Comparison of ENCODE assay signal across 1 cellular context in the genomic region with DNA sequence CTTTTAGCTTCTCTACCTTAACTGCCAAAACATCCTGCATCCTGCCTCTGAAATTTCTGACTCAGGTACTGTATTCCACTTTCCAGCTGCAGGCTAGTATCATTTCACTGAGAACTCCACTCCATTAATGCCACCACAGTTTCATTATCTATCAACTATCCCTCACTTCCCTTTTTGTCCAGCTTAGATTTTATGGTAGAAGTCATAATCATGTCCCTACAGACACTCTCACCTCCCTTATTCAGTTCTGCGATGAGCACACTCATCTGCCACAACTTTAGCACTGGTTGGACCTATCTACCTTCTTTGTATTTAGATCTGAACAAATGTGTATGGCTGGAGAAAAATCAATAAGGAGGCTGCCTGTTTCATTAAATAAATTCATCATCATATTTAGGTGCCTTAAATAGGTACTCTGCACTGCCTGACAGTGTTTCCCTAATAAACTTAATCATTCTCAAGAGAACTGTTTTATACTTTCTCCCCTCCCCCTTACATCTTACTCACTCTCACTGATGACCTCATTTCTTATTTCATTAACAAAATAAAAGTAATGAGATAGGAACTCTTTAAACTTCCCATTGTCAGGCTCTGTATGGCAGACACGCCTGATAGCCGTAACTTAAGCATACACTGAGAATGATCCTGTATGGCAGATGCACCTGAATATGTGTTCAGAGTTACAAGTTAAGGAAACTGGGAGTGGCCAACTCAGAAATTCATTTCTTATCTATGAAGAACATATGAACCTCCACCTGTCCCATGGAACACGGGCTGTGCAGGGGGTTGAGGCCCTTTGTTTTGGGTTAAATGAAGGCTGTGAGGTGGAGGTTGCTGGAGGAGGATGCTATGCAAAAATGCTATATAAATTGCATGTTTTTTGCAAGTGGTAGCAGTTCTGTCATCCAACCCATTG.
A peak's percentile ranks its signal among the peaks of the same experiment; 100 is the strongest.
TF ChIP-seq lines count a peak whose summit lies in the region.

No MANE protein-coding gene starts in this region.

TF ChIP-seq in GM12878, 131 proteins besides CTCF, POLR2A, EP300 and RAD21 (continued from another document and continues in another):
- TF ChIP-seq ASH2L (IDR thresholded peaks at IDR 0.05; ENCODE audit: borderline replicate concordance, low read depth) (no peak), ZNF384 (IDR thresholded peaks at IDR 0.05; ENCODE audit: borderline replicate concordance, low read depth, low read length) (no peak), TAF1 (IDR thresholded peaks at IDR 0.05; ENCODE audit: borderline replicate concordance, low read depth, low read length) (no peak), ZBTB33 (IDR thresholded peaks at IDR 0.05) (no peak), BHLHE40 (IDR thresholded peaks at IDR 0.05; ENCODE audit: borderline replicate concordance in 1 of 2, low read depth in 2 of 2, low read length in 1 of 2) (0 out of 4 replicates have a peak, but pooled peaks of 1 of the 2 experiments have one; percentile 38), ZNF207 (IDR thresholded peaks at IDR 0.05; ENCODE audit: borderline replicate concordance) (no peak), TCF7 (IDR thresholded peaks at IDR 0.05; ENCODE audit: borderline replicate concordance) (no peak), NRF1 (conservative IDR thresholded peaks at IDR 0.05; ENCODE audit: low read depth, low read length) (no peak), FOXK2 (IDR thresholded peaks at IDR 0.05) (no peak), RUNX3 (IDR thresholded peaks at IDR 0.05; ENCODE audit: low read length) (peak; percentile 76), BACH1 (IDR thresholded peaks at IDR 0.05; ENCODE audit: borderline replicate concordance) (0 out of 2 replicates have a peak, but pooled peaks have one; percentile 48), GABPA (IDR thresholded peaks at IDR 0.05; ENCODE audit: low read depth) (no peak), SPI1 (IDR thresholded peaks at IDR 0.05; ENCODE audit: borderline replicate concordance, insufficient read depth, low read depth, low read length) (peak; percentile 96), TCF12 (IDR thresholded peaks at IDR 0.05; ENCODE audit: low read depth, low read length) (peak; percentile 61; the same call in 1 of the 2 replicates), MAX (IDR thresholded peaks at IDR 0.05; ENCODE audit: low read depth, low read length) (no peak), JUND (IDR thresholded peaks at IDR 0.05; ENCODE audit: low read depth, low read length) (peak; percentile 25; the same call in 1 of the 2 replicates), DPF2 (IDR thresholded peaks at IDR 0.05) (peak; percentile 74; the same call in 1 of the 2 replicates), MXI1 (IDR thresholded peaks at IDR 0.05; ENCODE audit: low read depth, low read length) (no peak), NBN (IDR thresholded peaks at IDR 0.05) (no peak), MYB (IDR thresholded peaks at IDR 0.05; ENCODE audit: borderline replicate concordance, low read depth, low read length) (no peak), ZNF217 (IDR thresholded peaks at IDR 0.05) (no peak), ZNF274 (IDR thresholded peaks at IDR 0.05; ENCODE audit: insufficient read depth, insufficient read length) (no peak), YY1 (IDR thresholded peaks at IDR 0.05; ENCODE audit: low read depth, low read length) (0 out of 2 replicates have a peak, but pooled peaks have one; percentile 8), MLLT1 (IDR thresholded peaks at IDR 0.05) (no peak), ESRRA (IDR thresholded peaks at IDR 0.05; ENCODE audit: low read length) (no peak), CBX5 (IDR thresholded peaks at IDR 0.05; ENCODE audit: low read depth) (no peak), SREBF1 (IDR thresholded peaks at IDR 0.05; ENCODE audit: low read length) (no peak), RAD51 (IDR thresholded peaks at IDR 0.05) (no peak), POU2F2 (IDR thresholded peaks at IDR 0.05; ENCODE audit: borderline replicate concordance, low read depth, low read length) (0 out of 3 replicates have a peak, but pooled peaks have one; percentile 8), MEF2A (IDR thresholded peaks at IDR 0.05; ENCODE audit: insufficient read depth, low read depth, low read length) (0 out of 2 replicates have a peak, but pooled peaks have one; percentile 12), KLF5 (IDR thresholded peaks at IDR 0.05; ENCODE audit: partially characterized antibody) (no peak), POLR2AphosphoS5 (IDR thresholded peaks at IDR 0.05; ENCODE audit: low read length) (no peak), TCF3 (IDR thresholded peaks at IDR 0.05; ENCODE audit: borderline replicate concordance, insufficient read depth, low read depth, low read length) (0 out of 2 replicates have a peak, but pooled peaks have one; percentile 44), ATF3 (IDR thresholded peaks at IDR 0.05; ENCODE audit: borderline replicate concordance, extremely low read depth, low read depth, low read length) (no peak), IKZF1 (conservative IDR thresholded peaks at IDR 0.05) (peak; percentile 80), BMI1 (IDR thresholded peaks at IDR 0.05; ENCODE audit: borderline replicate concordance) (0 out of 2 replicates have a peak, but pooled peaks have one; percentile 35), ATF7 (IDR thresholded peaks at IDR 0.05; ENCODE audit: low read depth) (peak; percentile 20; the same call in 1 of the 2 replicates), CEBPB (IDR thresholded peaks at IDR 0.05; ENCODE audit: borderline replicate concordance in 1 of 2, low read depth in 2 of 2, low read length in 2 of 2) (0 out of 4 replicates have a peak, but pooled peaks of 1 of the 2 experiments have one; percentile 28)
- TF ChIP-seq, protein P1, sequence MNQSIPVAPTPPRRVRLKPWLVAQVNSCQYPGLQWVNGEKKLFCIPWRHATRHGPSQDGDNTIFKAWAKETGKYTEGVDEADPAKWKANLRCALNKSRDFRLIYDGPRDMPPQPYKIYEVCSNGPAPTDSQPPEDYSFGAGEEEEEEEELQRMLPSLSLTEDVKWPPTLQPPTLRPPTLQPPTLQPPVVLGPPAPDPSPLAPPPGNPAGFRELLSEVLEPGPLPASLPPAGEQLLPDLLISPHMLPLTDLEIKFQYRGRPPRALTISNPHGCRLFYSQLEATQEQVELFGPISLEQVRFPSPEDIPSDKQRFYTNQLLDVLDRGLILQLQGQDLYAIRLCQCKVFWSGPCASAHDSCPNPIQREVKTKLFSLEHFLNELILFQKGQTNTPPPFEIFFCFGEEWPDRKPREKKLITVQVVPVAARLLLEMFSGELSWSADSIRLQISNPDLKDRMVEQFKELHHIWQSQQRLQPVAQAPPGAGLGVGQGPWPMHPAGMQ (IDR thresholded peaks at IDR 0.05; ENCODE audit: borderline replicate concordance) = no peak
- TF ChIP-seq, protein P2, sequence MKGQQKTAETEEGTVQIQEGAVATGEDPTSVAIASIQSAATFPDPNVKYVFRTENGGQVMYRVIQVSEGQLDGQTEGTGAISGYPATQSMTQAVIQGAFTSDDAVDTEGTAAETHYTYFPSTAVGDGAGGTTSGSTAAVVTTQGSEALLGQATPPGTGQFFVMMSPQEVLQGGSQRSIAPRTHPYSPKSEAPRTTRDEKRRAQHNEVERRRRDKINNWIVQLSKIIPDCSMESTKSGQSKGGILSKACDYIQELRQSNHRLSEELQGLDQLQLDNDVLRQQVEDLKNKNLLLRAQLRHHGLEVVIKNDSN (IDR thresholded peaks at IDR 0.05; ENCODE audit: borderline replicate concordance, extremely low read length, insufficient read depth, low read depth, low read length) = no peak
- TF ChIP-seq, protein P3, sequence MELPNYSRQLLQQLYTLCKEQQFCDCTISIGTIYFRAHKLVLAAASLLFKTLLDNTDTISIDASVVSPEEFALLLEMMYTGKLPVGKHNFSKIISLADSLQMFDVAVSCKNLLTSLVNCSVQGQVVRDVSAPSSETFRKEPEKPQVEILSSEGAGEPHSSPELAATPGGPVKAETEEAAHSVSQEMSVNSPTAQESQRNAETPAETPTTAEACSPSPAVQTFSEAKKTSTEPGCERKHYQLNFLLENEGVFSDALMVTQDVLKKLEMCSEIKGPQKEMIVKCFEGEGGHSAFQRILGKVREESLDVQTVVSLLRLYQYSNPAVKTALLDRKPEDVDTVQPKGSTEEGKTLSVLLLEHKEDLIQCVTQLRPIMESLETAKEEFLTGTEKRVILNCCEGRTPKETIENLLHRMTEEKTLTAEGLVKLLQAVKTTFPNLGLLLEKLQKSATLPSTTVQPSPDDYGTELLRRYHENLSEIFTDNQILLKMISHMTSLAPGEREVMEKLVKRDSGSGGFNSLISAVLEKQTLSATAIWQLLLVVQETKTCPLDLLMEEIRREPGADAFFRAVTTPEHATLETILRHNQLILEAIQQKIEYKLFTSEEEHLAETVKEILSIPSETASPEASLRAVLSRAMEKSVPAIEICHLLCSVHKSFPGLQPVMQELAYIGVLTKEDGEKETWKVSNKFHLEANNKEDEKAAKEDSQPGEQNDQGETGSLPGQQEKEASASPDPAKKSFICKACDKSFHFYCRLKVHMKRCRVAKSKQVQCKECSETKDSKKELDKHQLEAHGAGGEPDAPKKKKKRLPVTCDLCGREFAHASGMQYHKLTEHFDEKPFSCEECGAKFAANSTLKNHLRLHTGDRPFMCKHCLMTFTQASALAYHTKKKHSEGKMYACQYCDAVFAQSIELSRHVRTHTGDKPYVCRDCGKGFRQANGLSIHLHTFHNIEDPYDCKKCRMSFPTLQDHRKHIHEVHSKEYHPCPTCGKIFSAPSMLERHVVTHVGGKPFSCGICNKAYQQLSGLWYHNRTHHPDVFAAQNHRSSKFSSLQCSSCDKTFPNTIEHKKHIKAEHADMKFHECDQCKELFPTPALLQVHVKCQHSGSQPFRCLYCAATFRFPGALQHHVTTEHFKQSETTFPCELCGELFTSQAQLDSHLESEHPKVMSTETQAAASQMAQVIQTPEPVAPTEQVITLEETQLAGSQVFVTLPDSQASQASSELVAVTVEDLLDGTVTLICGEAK (IDR thresholded peaks at IDR 0.05; ENCODE audit: borderline replicate concordance) = no peak
- TF ChIP-seq, protein P4, sequence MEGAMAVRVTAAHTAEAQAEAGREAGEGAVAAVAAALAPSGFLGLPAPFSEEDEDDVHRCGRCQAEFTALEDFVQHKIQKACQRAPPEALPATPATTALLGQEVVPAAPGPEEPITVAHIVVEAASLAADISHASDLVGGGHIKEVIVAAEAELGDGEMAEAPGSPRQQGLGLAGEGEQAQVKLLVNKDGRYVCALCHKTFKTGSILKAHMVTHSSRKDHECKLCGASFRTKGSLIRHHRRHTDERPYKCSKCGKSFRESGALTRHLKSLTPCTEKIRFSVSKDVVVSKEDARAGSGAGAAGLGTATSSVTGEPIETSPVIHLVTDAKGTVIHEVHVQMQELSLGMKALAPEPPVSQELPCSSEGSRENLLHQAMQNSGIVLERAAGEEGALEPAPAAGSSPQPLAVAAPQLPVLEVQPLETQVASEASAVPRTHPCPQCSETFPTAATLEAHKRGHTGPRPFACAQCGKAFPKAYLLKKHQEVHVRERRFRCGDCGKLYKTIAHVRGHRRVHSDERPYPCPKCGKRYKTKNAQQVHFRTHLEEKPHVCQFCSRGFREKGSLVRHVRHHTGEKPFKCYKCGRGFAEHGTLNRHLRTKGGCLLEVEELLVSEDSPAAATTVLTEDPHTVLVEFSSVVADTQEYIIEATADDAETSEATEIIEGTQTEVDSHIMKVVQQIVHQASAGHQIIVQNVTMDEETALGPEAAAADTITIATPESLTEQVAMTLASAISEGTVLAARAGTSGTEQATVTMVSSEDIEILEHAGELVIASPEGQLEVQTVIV (IDR thresholded peaks at IDR 0.05; ENCODE audit: borderline replicate concordance, partially characterized antibody) = no peak
